10 cellular contexts compared by ENCODE assay signal in genomic region chr12:53063708-53064612, GRCh38. TPM values are rescaled to one million over a fixed set of nuclear protein-coding genes. Genes with fewer than 3 reads are reported as not detected.
DNase-seq lines count a peak whose midpoint lies in the region; ATAC-seq and TF ChIP-seq lines count a peak whose summit lies in the region.
"Had no signal": no experiment of that assay in that cellular context is flagged by ENCODE, and none has a peak within 500 bp of the region (broad histone marks: within the 10 kb centered on the region; RNA-seq: fewer than 3 reads in every experiment).

No MANE protein-coding gene starts in this region.

- H3K4me1 ChIP-seq in GM23248 (ENCODE audit: insufficient read depth) (peaks cover 23% of the 10 kb centered on the region), heart right ventricle (peaks cover 49 to 100% (median 84%) of the 10 kb centered on the region in 9 donors), skeletal muscle satellite cell (ENCODE audit: control insufficient read depth, insufficient read depth, low read length) (peaks cover 62% of the 10 kb centered on the region), neural progenitor cell (no peaks in the 10 kb centered on the region)

- intact Hi-C loops in heart right ventricle (cut with DNase I): loop anchor here in 4 of 10 donors (1.0 to 10.0 kb wide), 5 partner anchors 8 to 131 kb away; partner anchors contain the start of gene IGFBP6 (in 1 of the 4)

- H3F3A ChIP-seq in GM23248 (ENCODE audit: insufficient read depth) (peaks cover 45% of the 10 kb centered on the region), neural progenitor cell (ENCODE audit: low read depth) (no peaks in the 10 kb centered on the region)

- no peak for ATAC-seq in WTC11
- peak in 7 of 8 donors; percentile 35 to 58 (median 53) for ATAC-seq in heart right ventricle
- ATAC-seq: naive thymus-derived CD4-positive, alpha-beta T cell had no signal

- H3K36me3 ChIP-seq in GM23248 (ENCODE audit: low read depth) (peaks cover 7% of the 10 kb centered on the region; the same call in 1 of the 2 replicates), heart right ventricle (peaks cover 0 to 97% (median 50%) of the 10 kb centered on the region in 9 donors), skeletal muscle satellite cell (ENCODE audit: insufficient read depth, low read length) (peaks cover 75% of the 10 kb centered on the region), neural progenitor cell (no peaks in the 10 kb centered on the region)

- POLR2A ChIA-PET in WTC11 (lab: Charles Lee): interaction anchor here (0.5 kb wide), 1 partner anchor 10 kb away, joined by 3 read pairs; no protein-coding TSS in a partner anchor

- H3K27me3 Mint-ChIP-seq in WTC11 (ENCODE audit: low read depth) (peaks cover 35% of the 10 kb centered on the region), neural progenitor cell (ENCODE audit: insufficient read depth, low read depth) (peaks cover 8% of the 10 kb centered on the region)
- H3K27me3 Mint-ChIP-seq: naive thymus-derived CD4-positive, alpha-beta T cell had no signal

- H3K9me3 ChIP-seq in GM23248 (ENCODE audit: low read depth) (no peaks in the 10 kb centered on the region), heart right ventricle (no peaks in the 10 kb centered on the region), skeletal muscle satellite cell (replicated peaks; ENCODE audit: low read length) (no peaks in the 10 kb centered on the region), neural progenitor cell (ENCODE audit: low read depth) (no peaks in the 10 kb centered on the region)

- H2AFZ ChIP-seq in GM23248 (no peak overlapping the region), neural progenitor cell (replicated peaks) (no peak overlapping the region)
- H2AFZ ChIP-seq: PC-9 had no signal

- H3K27ac Mint-ChIP-seq in WTC11 (no peak overlapping the region), neural progenitor cell (no peak overlapping the region)

- H3K4me2 ChIP-seq in GM23248 (ENCODE audit: unreplicated experiment) (peak overlapping the region; percentile 9), skeletal muscle satellite cell (ENCODE audit: low read length) (no peak overlapping the region), neural progenitor cell (no peak overlapping the region)
- H3K4me2 ChIP-seq: PC-9 had no signal

- H3K79me2 ChIP-seq in GM23248 (ENCODE audit: insufficient read depth) (no peaks in the 10 kb centered on the region), neural progenitor cell (ENCODE audit: low read depth) (no peaks in the 10 kb centered on the region)

- H4K20me1 ChIP-seq in GM23248 (ENCODE audit: insufficient read depth) (no peaks in the 10 kb centered on the region), neural progenitor cell (ENCODE audit: low read depth) (no peaks in the 10 kb centered on the region)

- H3K36me3 Mint-ChIP-seq in WTC11 (no peaks in the 10 kb centered on the region), neural progenitor cell (no peaks in the 10 kb centered on the region)

- peaks cover 12% of the 10 kb centered on the region for H3K4me1 Mint-ChIP-seq in WTC11
- H3K4me1 Mint-ChIP-seq in neural progenitor cell: peaks cover 3% of the 10 kb centered on the region

- H3K9me2 ChIP-seq in GM23248 (ENCODE audit: insufficient read depth): no peaks in the 10 kb centered on the region

- 38 to 39% methylated on average over 13 of the region's 13 CpGs for WGBS in GM23248 (ENCODE audit: low coverage in 1 of 2, low lambda C conversion rate in 2 of 2, missing lambda C conversion rate in 2 of 2), 2 experiments
- WGBS in heart right ventricle, 2 donors: 46 to 55% methylated on average over 13 of the region's 13 CpGs

- DNase-seq in GM23248 (peak; percentile 93), WTC11 (ENCODE audit: low spot score) (peak; percentile 9), heart right ventricle (peak; percentile 47 to 81), neural progenitor cell (ENCODE audit: low spot score) (no peak), NCI-H82 (lab: John Stamatoyannopoulos, UW) (no peak)
- no peak for DNase-seq in activated CD4-positive, alpha-beta T cell treated with anti-CD3 and anti-CD28 coated beads for 1 hour
- DNase-seq in activated CD8-positive, alpha-beta memory T cell treated with anti-CD3 and anti-CD28 coated beads, Interleukin-2, amount 50 U/mL, for 4 hours: no peak
- DNase-seq: naive thymus-derived CD4-positive, alpha-beta T cell; PC-9 had no signal

- H3K9me3 Mint-ChIP-seq in WTC11 (no peaks in the 10 kb centered on the region), neural progenitor cell (no peaks in the 10 kb centered on the region)
- H3K9me3 Mint-ChIP-seq: naive thymus-derived CD4-positive, alpha-beta T cell had no signal

- TF ChIP-seq CTCF in WTC11 (IDR thresholded peaks at IDR 0.05) (no peak), heart right ventricle (IDR thresholded peaks at IDR 0.05) (peak in 1 of 9 donors; percentile 3), neural progenitor cell (IDR thresholded peaks at IDR 0.05) (no peak)

- no peak overlapping the region for H3K4me3 ChIP-seq in GM23248
- no peak overlapping the region for H3K4me3 ChIP-seq in heart right ventricle
- no peak overlapping the region for H3K4me3 ChIP-seq in skeletal muscle satellite cell (ENCODE audit: low read length)
- no peak overlapping the region for H3K4me3 ChIP-seq in neural progenitor cell
- H3K4me3 ChIP-seq: PC-9 had no signal

- H3K27ac ChIP-seq in GM23248 (peak overlapping the region; percentile 77), heart right ventricle (peak overlapping the region; percentile 5 to 88 (median 68)), neural progenitor cell (no peak overlapping the region)
- H3K27ac ChIP-seq: PC-9 had no signal

- H3K9ac ChIP-seq in GM23248 (peak overlapping the region; percentile 51), skeletal muscle satellite cell (ENCODE audit: low read depth, low read length) (peak overlapping the region; percentile 46), neural progenitor cell (no peak overlapping the region)

- H3K4me3 Mint-ChIP-seq in WTC11: no peak overlapping the region
- H3K4me3 Mint-ChIP-seq in neural progenitor cell: no peak overlapping the region
- H3K4me3 Mint-ChIP-seq: naive thymus-derived CD4-positive, alpha-beta T cell had no signal

- H3K27me3 ChIP-seq in GM23248 (replicated peaks; ENCODE audit: insufficient read depth) (no peaks in the 10 kb centered on the region), heart right ventricle (no peaks in the 10 kb centered on the region), skeletal muscle satellite cell (ENCODE audit: control insufficient read depth, insufficient read depth, low read length) (no peaks in the 10 kb centered on the region), neural progenitor cell (no peaks in the 10 kb centered on the region)

- in situ Hi-C loops in GM23248 (cut with MboI): no loop called here

- CTCF ChIA-PET in WTC11 (lab: Charles Lee): interaction anchor here (1.1 to 11.2 kb wide), 5 partner anchors 9 to 134 kb away, joined by 3 to 474 read pairs (median 70); partner anchors contain the start of genes IGFBP6, SOAT2 and TNS2

TF ChIP-seq in WTC11, 78 proteins besides CTCF, POLR2A, EP300 and RAD21 (continues in another document):
- TF ChIP-seq ZNF396 (CRISPR knock-in tag; IDR thresholded peaks at IDR 0.05; ENCODE audit: borderline replicate concordance): no peak
- TF ChIP-seq SMAD3 (CRISPR knock-in tag; IDR thresholded peaks at IDR 0.05; ENCODE audit: borderline replicate concordance): no peak
- TF ChIP-seq KAT7 (CRISPR knock-in tag; IDR thresholded peaks at IDR 0.05; ENCODE audit: borderline replicate concordance): no peak
- TF ChIP-seq SMAD4 (CRISPR knock-in tag; IDR thresholded peaks at IDR 0.05): no peak
- no peak for TF ChIP-seq ZNF121 (CRISPR knock-in tag; IDR thresholded peaks at IDR 0.05)

RNA-seq across cellular contexts. Expression of gene TNS2, which starts 14.1 kb away (rescaled TPM):
- total RNA-seq in GM23248 (2014; rRNA removed; shearing (Covaris generic)): 41.6 and 48.6 TPM in 2 replicates
- polyA plus RNA-seq in GM23248 (2016; fragmentation: Nextera tagmentation; extraction: Ambion mirVana) (24.1 and 26.1 TPM in 2 replicates), heart right ventricle (100 to 1,000 TPM in 1 of 2 donors, 10 to 100 TPM in 1; 68.1 to 364 TPM)
- total RNA-seq in WTC11 (2021) (3.4 to 7.7 TPM (median 4.1 TPM) in 3 replicates), heart right ventricle (100 to 1,000 TPM in 3 of 10 donors, 10 to 100 TPM in 7; 60.6 to 139 (median 77.1) TPM), neural progenitor cell (ENCODE audit: low replicate concordance) (0.24 and 0.28 TPM in 2 replicates)
- 67.9 and 70.8 TPM in 2 replicates for total RNA-seq in skeletal muscle satellite cell (2012; rRNA removed)

RNA-seq across cellular contexts. Expression of gene SPRYD3, which starts 15.2 kb away (rescaled TPM):
- total RNA-seq in GM23248 (2014; rRNA removed; shearing (Covaris generic)): 42.5 and 48.7 TPM in 2 replicates
- 54.7 and 55.5 TPM in 2 replicates for polyA plus RNA-seq in GM23248 (2016; fragmentation: Nextera tagmentation; extraction: Ambion mirVana)
- total RNA-seq in WTC11 (2021): 6.5 to 11.9 TPM (median 6.8 TPM) in 3 replicates
- total RNA-seq in heart right ventricle: 10 to 100 TPM; 40.9 to 63.0 (median 47.4) TPM
- polyA plus RNA-seq in heart right ventricle: 10 to 100 TPM; 20.5 to 63.9 TPM
- total RNA-seq in skeletal muscle satellite cell (2012; rRNA removed): 23.4 and 29.4 TPM in 2 replicates
- total RNA-seq in neural progenitor cell (ENCODE audit: low replicate concordance): 5.4 and 6.7 TPM in 2 replicates

RNA-seq across cellular contexts. Expression of gene IGFBP6, which starts 33.5 kb away (rescaled TPM):
- 1,132 and 1,614 TPM in 2 replicates for total RNA-seq in GM23248 (2014; rRNA removed; shearing (Covaris generic))
- polyA plus RNA-seq in GM23248 (2016; fragmentation: Nextera tagmentation; extraction: Ambion mirVana) (1,827 and 1,899 TPM in 2 replicates), heart right ventricle (100 to 1,000 TPM in 1 of 2 donors, 10 to 100 TPM in 1; 61.5 to 182 TPM)
- total RNA-seq in WTC11 (2021) (6.4 to 11.2 TPM (median 7.4 TPM) in 3 replicates), heart right ventricle (10 to 100 TPM; 27.0 to 75.6 (median 37.7) TPM), neural progenitor cell (ENCODE audit: low replicate concordance) (2.5 and 2.6 TPM in 2 replicates)
- total RNA-seq in skeletal muscle satellite cell (2012; rRNA removed): 603 and 918 TPM in 2 replicates

RNA-seq across cellular contexts. Expression of gene SOAT2, which starts 39.3 kb away (rescaled TPM):
- total RNA-seq in GM23248 (2014; rRNA removed; shearing (Covaris generic)): not detected in 2 replicates
- 0.33 and 0.43 TPM in 2 replicates for polyA plus RNA-seq in GM23248 (2016; fragmentation: Nextera tagmentation; extraction: Ambion mirVana)
- not detected in 3 replicates for total RNA-seq in WTC11 (2021)
- not detected for total RNA-seq in heart right ventricle
- polyA plus RNA-seq in heart right ventricle: under 1 TPM in 1 of 2 donors, not detected in 1; 0.03 TPM
- 0.44 TPM in 1 of 2 replicates, not detected in the other for total RNA-seq in skeletal muscle satellite cell (2012; rRNA removed)
- total RNA-seq in neural progenitor cell (ENCODE audit: low replicate concordance): not detected in 2 replicates

RNA-seq across cellular contexts. Expression of gene EIF4B, which starts 57.7 kb away (rescaled TPM):
- total RNA-seq in GM23248 (2014; rRNA removed; shearing (Covaris generic)): 436 and 501 TPM in 2 replicates
- polyA plus RNA-seq in GM23248 (2016; fragmentation: Nextera tagmentation; extraction: Ambion mirVana) (73.4 and 74.8 TPM in 2 replicates), heart right ventricle (10 to 100 TPM; 53.2 to 63.5 TPM)
- total RNA-seq in WTC11 (2021) (730 to 860 TPM (median 838 TPM) in 3 replicates), heart right ventricle (100 to 1,000 TPM; 364 to 477 (median 431) TPM), neural progenitor cell (ENCODE audit: low replicate concordance) (774 and 833 TPM in 2 replicates)
- 788 and 899 TPM in 2 replicates for total RNA-seq in skeletal muscle satellite cell (2012; rRNA removed)

Comparison
In these comparisons a context has a peak if more than half of its experiments do, and no peak if none do; other contexts are left out.
1. DNase-seq: peak in GM23248 (single experiment), WTC11 (single experiment) and heart right ventricle (2 of 2); none in neural progenitor cell (single experiment), NCI-H82 (single experiment), activated CD4-positive, alpha-beta T cell treated with anti-CD3 and anti-CD28 coated beads for 1 hour (single experiment) and activated CD8-positive, alpha-beta memory T cell treated with anti-CD3 and anti-CD28 coated beads, Interleukin-2, amount 50 U/mL, for 4 hours (single experiment).
2. RNA of gene IGFBP6, which starts 33.5 kb away (total RNA-seq): 1,132 to 1,614 TPM in GM23248; 27.0 to 75.6 TPM in heart right ventricle, 6.4 to 11.2 TPM in WTC11 and 2.5 to 2.6 TPM in neural progenitor cell; every median in the first group is over 10 times any median in the second.